ENCODE assay signal across 9 cellular contexts in genomic region chr3:38595393-38595792, GRCh38. TPM values are rescaled to one million over a fixed set of nuclear protein-coding genes. Genes with fewer than 3 reads are reported as not detected.
"Had no signal": no experiment of that assay in that cellular context is flagged by ENCODE, and none has a peak within 500 bp of the region (broad histone marks: within the 10 kb centered on the region; RNA-seq: fewer than 3 reads in every experiment).

No MANE protein-coding gene starts in this region.

- H3K4me3 ChIP-seq: GM23338 had no signal

- H3K4me3 Mint-ChIP-seq: GM23338, H9, IgD-negative memory B cell had no signal

- H3K4me1 Mint-ChIP-seq: GM23338, H9 had no signal

- H2AFZ ChIP-seq: GM23338 had no signal

- ATAC-seq: GM23338 had no signal

- FAIRE-seq: H1, H54, HTR-8/SVneo had no signal

- H3K36me3 Mint-ChIP-seq: IgD-negative memory B cell had no signal

- DNase-seq: HCEC 1CT, KBM-7 had no signal

- H3K27ac Mint-ChIP-seq: GM23338, H9, IgD-negative memory B cell had no signal

- H3K4me2 ChIP-seq: GM23338 had no signal

- H3K9me3 Mint-ChIP-seq: GM23338, H9 had no signal

RNA-seq across cellular contexts. Expression of gene SCN5A, which starts 54.1 kb away (rescaled TPM):
- total RNA-seq: HT-29 had no signal
- polyA plus RNA-seq: IgD-negative memory B cell had no signal
